1 cellular context compared by ENCODE assay signal in genomic region chr9:90001756-90002155, GRCh38.
TF ChIP-seq lines count a peak whose summit lies in the region.

No MANE protein-coding gene starts in this region.

TF ChIP-seq in SK-N-SH treated with all-trans-retinoic acid at 6 μM for 48 hours, 23 proteins besides CTCF, POLR2A, EP300 and RAD21 (continued from another document):
- no peak for TF ChIP-seq TCF4 (CRISPR knock-in tag; IDR thresholded peaks at IDR 0.05; ENCODE audit: borderline replicate concordance)
